ENCODE assay signal across 8 cellular contexts in genomic region chr7:66683094-66683769, GRCh38. TPM values are rescaled to one million over a fixed set of nuclear protein-coding genes. Genes with fewer than 3 reads are reported as not detected.
DNase-seq lines count a peak whose midpoint lies in the region; ATAC-seq and TF ChIP-seq lines count a peak whose summit lies in the region.
"Not testable (repeated sequence)": the region's sequence is repeated elsewhere in the genome, so short reads cannot be mapped to it uniquely, and the experiment has no call there.

No MANE protein-coding gene starts in this region.

- in situ Hi-C loops in HAP-1 (cut with MboI; ENCODE audit: low sequenced_read_pairs) = not testable (repeated sequence)

- WGBS in heart right ventricle, 2 donors = 83% methylated on average over 10 of the region's 10 CpGs

- peaks cover 20% of the 10 kb centered on the region for H3K36me3 Mint-ChIP-seq in activated T-helper 17 cell treated with anti-CD3 and anti-CD28 coated beads, Interleukin-2, amount 50 U/mL, for 72 hours (ENCODE audit: low read depth)

- H3K4me1 ChIP-seq in HAP-1 = not testable (repeated sequence)
- peaks cover 0 to 40% (median 18%) of the 10 kb centered on the region in 9 donors for H3K4me1 ChIP-seq in heart right ventricle

- TF ChIP-seq CTCF in AG10803 (conservative IDR thresholded peaks at IDR 0.05; ENCODE audit: low read length); heart right ventricle (IDR thresholded peaks at IDR 0.05): not testable (repeated sequence)

- H3K4me3 Mint-ChIP-seq in activated T-helper 17 cell treated with anti-CD3 and anti-CD28 coated beads, Interleukin-2, amount 50 U/mL, for 72 hours = peak overlapping the region; percentile 85

- not testable (repeated sequence) for H3K9me3 Mint-ChIP-seq in activated T-helper 17 cell treated with anti-CD3 and anti-CD28 coated beads, Interleukin-2, amount 50 U/mL, for 72 hours

- peak overlapping the region; percentile 90 for H3K27ac Mint-ChIP-seq in activated T-helper 17 cell treated with anti-CD3 and anti-CD28 coated beads, Interleukin-2, amount 50 U/mL, for 72 hours

- peaks cover 13% of the 10 kb centered on the region for H3K4me1 Mint-ChIP-seq in activated T-helper 17 cell treated with anti-CD3 and anti-CD28 coated beads, Interleukin-2, amount 50 U/mL, for 72 hours

- H3K4me3 ChIP-seq in AG10803 (ENCODE audit: low read length) (peak overlapping the region; percentile 83), HAP-1 (peak overlapping the region; percentile 90), heart right ventricle (peak overlapping the region in 9 of 10 donors; percentile 66 to 98 (median 91)), skin epidermis (peak overlapping the region; percentile 72 to 98 (median 87))

- peak overlapping the region in 4 of 10 donors; percentile 94 to 97 (median 96) for H3K27ac ChIP-seq in heart right ventricle
- H3K27ac ChIP-seq in skin epidermis = peak overlapping the region in 18 of 21 experiments; percentile 14 to 99 (median 96)

- H3K27me3 ChIP-seq in HAP-1 (ENCODE audit: low read depth); heart right ventricle: not testable (repeated sequence)

- not testable (repeated sequence) for ATAC-seq in activated T-helper 17 cell treated with anti-CD3 and anti-CD28 coated beads, Interleukin-2, amount 50 U/mL, for 72 hours (replicated peaks); heart right ventricle

- DNase-seq in AG10803 (ENCODE audit: low read depth) (peak; percentile 72), RPMI7951 (ENCODE audit: low read depth) (peak; percentile 27), dedifferentiated amniotic fluid mesenchymal stem cell (ENCODE audit: extremely low spot score) (peak; percentile 27), myocyte (ENCODE audit: low read depth) (peak; percentile 23)
- not testable (repeated sequence) for DNase-seq in HAP-1 (ENCODE audit: low spot score in 2 of 2); heart right ventricle

- not testable (repeated sequence) for H3K36me3 ChIP-seq in HAP-1 (replicated peaks); heart right ventricle

- H3K27me3 Mint-ChIP-seq in activated T-helper 17 cell treated with anti-CD3 and anti-CD28 coated beads, Interleukin-2, amount 50 U/mL, for 72 hours = not testable (repeated sequence)

- intact Hi-C loops in heart right ventricle (cut with DNase I) = loop anchor here in 6 of 10 donors (2.0 to 10.0 kb wide), 5 partner anchors 28 to 314 kb away; partner anchors contain the start of genes RABGEF1 (in 1 of the 6), SBDS (in 1 of the 6) and TYW1 (in 1 of the 6)

- not testable (repeated sequence) for H3K9me3 ChIP-seq in HAP-1, heart right ventricle

RNA-seq across cellular contexts. Expression of gene KCTD7, which starts 54.6 kb away (rescaled TPM):
- 7.2 and 7.9 TPM in 2 replicates for total RNA-seq in RPMI7951 (2014; rRNA removed; shearing (Covaris generic))
- total RNA-seq in activated T-helper 17 cell treated with anti-CD3 and anti-CD28 coated beads, Interleukin-2, amount 50 U/mL, for 72 hours = 10 to 100 TPM; 14.7 to 15.5 TPM
- total RNA-seq in heart right ventricle (10 to 100 TPM in 3 of 10 donors, 1 to 10 TPM in 7; 7.3 to 13.6 (median 9.1) TPM), myocyte (19.7 and 25.8 TPM in 2 replicates)
- 1 to 10 TPM; 6.7 to 7.4 TPM for polyA plus RNA-seq in heart right ventricle
- 34.3 TPM for polyA plus RNA-seq in myocyte (2012)

RNA-seq across cellular contexts. Expression of gene RABGEF1, which starts 57.3 kb away (rescaled TPM):
- 38.8 and 42.2 TPM in 2 replicates for total RNA-seq in RPMI7951 (2014; rRNA removed; shearing (Covaris generic))
- 10 to 100 TPM; 24.5 to 37.4 TPM for total RNA-seq in activated T-helper 17 cell treated with anti-CD3 and anti-CD28 coated beads, Interleukin-2, amount 50 U/mL, for 72 hours
- total RNA-seq in heart right ventricle = 10 to 100 TPM; 13.3 to 23.4 (median 17.4) TPM
- 10 to 100 TPM in 1 of 2 donors, 1 to 10 TPM in 1; 7.2 to 10.8 TPM for polyA plus RNA-seq in heart right ventricle
- total RNA-seq in myocyte = 40.7 and 48.1 TPM in 2 replicates
- 26.6 TPM for polyA plus RNA-seq in myocyte (2012)
